13 cellular contexts compared by ENCODE assay signal in genomic region chr10:95508730-95509129, GRCh38. TPM values are rescaled to one million over a fixed set of nuclear protein-coding genes. Genes with fewer than 3 reads are reported as not detected.
DNase-seq lines count a peak whose midpoint lies in the region; ATAC-seq and TF ChIP-seq lines count a peak whose summit lies in the region.
"Had no signal": no experiment of that assay in that cellular context is flagged by ENCODE, and none has a peak within 500 bp of the region (broad histone marks: within the 10 kb centered on the region; RNA-seq: fewer than 3 reads in every experiment).

No MANE protein-coding gene starts in this region.

- H3K79me2 ChIP-seq in parathyroid adenoma: no peaks in the 10 kb centered on the region

- H3K36me3 ChIP-seq in right atrium auricular region: no peaks in the 10 kb centered on the region
- H3K36me3 ChIP-seq in parathyroid adenoma (ENCODE audit: control insufficient read depth, insufficient read depth, low read length): no peaks in the 10 kb centered on the region
- H3K36me3 ChIP-seq: neutrophil had no signal

- peak overlapping the region in 3 of 5 experiments; percentile 8 to 89 (median 82) for H3K27ac Mint-ChIP-seq in brain

- H3K4me1 ChIP-seq in right atrium auricular region (peaks cover 0 to 96% of the 10 kb centered on the region in 2 donors), parathyroid adenoma (peaks cover 5% of the 10 kb centered on the region)

- H3K27me3 Mint-ChIP-seq in brain: no peaks in the 10 kb centered on the region

- TF ChIP-seq CTCF in AG10803 (conservative IDR thresholded peaks at IDR 0.05; ENCODE audit: low read length) (no peak), brain (conservative IDR thresholded peaks at IDR 0.05) (no peak), right atrium auricular region (IDR thresholded peaks at IDR 0.05) (no peak), parathyroid adenoma (IDR thresholded peaks at IDR 0.05) (no peak)

- H3K4me1 Mint-ChIP-seq in brain: peaks cover 70% of the 10 kb centered on the region
- H3K4me1 Mint-ChIP-seq: central memory CD8-positive, alpha-beta T cell had no signal

- H3K27me3 ChIP-seq in right atrium auricular region (no peaks in the 10 kb centered on the region), parathyroid adenoma (ENCODE audit: control insufficient read depth, insufficient read depth, low read length) (no peaks in the 10 kb centered on the region)
- H3K27me3 ChIP-seq: neutrophil had no signal

- DNase-seq in AG10803 (ENCODE audit: low read depth) (peak; percentile 54), right atrium auricular region (ENCODE audit: low spot score) (no peak), KG1 (lab: John Stamatoyannopoulos, UW) (no peak)
- no peak for DNase-seq in stimulated activated CD8-positive, alpha-beta memory T cell treated with anti-CD3 and anti-CD28 coated beads, Interleukin-4, amount 100 ng/mL, for 48 hours
- DNase-seq: glutamatergic neuron, GOT3, Kasumi-1 had no signal

- H3K9ac ChIP-seq in parathyroid adenoma: no peak overlapping the region

- ATAC-seq in GM19351 (IDR thresholded peaks at IDR 0.05; ENCODE audit: unreplicated experiment) (no peak), GM21825 (IDR thresholded peaks at IDR 0.05; ENCODE audit: unreplicated experiment) (no peak)

- no peak overlapping the region for H3K4me2 ChIP-seq in parathyroid adenoma (ENCODE audit: low read length)

- H3K9me3 ChIP-seq in right atrium auricular region (no peaks in the 10 kb centered on the region), parathyroid adenoma (ENCODE audit: control insufficient read depth, low read length) (no peaks in the 10 kb centered on the region)
- H3K9me3 ChIP-seq: neutrophil had no signal

- H3K27ac ChIP-seq in right atrium auricular region (peak overlapping the region; percentile 82 to 92), parathyroid adenoma (peak overlapping the region; percentile 34)
- H3K27ac ChIP-seq: neutrophil had no signal

- no peak overlapping the region for H2AFZ ChIP-seq in parathyroid adenoma

- H3K36me3 Mint-ChIP-seq in brain: no peaks in the 10 kb centered on the region

- peak overlapping the region in 2 of 5 experiments; percentile 22 to 66 for H3K4me3 Mint-ChIP-seq in brain
- H3K4me3 Mint-ChIP-seq: central memory CD8-positive, alpha-beta T cell had no signal

- peak overlapping the region; percentile 8; the same call in 1 of the 2 replicates for H3K4me3 ChIP-seq in AG10803 (ENCODE audit: low read length)
- peak overlapping the region in 1 of 2 donors; percentile 8 for H3K4me3 ChIP-seq in right atrium auricular region
- H3K4me3 ChIP-seq in parathyroid adenoma (ENCODE audit: low read depth, low read length): no peak overlapping the region

- no peaks in the 10 kb centered on the region for H3K9me3 Mint-ChIP-seq in brain
- H3K9me3 Mint-ChIP-seq: central memory CD8-positive, alpha-beta T cell had no signal

RNA-seq across cellular contexts. Expression of gene SORBS1, which starts 52.4 kb away (rescaled TPM):
- polyA plus RNA-seq in brain (ENCODE audit: insufficient read depth, low read depth, low replicate concordance): 21.1 TPM
- total RNA-seq in right atrium auricular region: 100 to 1,000 TPM; 742 to 815 TPM
